Comparison of ENCODE assay signal across 16 cellular contexts in genomic region chr1:33943978-33944377, GRCh38.
A peak's percentile ranks its signal among the peaks of the same experiment; 100 is the strongest.
DNase-seq lines count a peak whose midpoint lies in the region; FAIRE-seq and TF ChIP-seq lines count a peak whose summit lies in the region.
"Had no signal": no experiment of that assay in that cellular context is flagged by ENCODE, and none has a peak within 500 bp of the region (broad histone marks: within the 10 kb centered on the region; RNA-seq: fewer than 3 reads in every experiment).

No MANE protein-coding gene starts in this region.

- no peak overlapping the region for H3K9ac ChIP-seq in kidney (ENCODE audit: low read length in 2 of 2)

- WGBS in tibial nerve, 2 donors = 48 to 64% methylated on average over 3 of the region's 3 CpGs

- intact Hi-C loops in kidney (cut with DNase I) = no loop called here

- H3K27me3 ChIP-seq in MG63 (no peaks in the 10 kb centered on the region), tibial nerve (no peaks in the 10 kb centered on the region)

- H3K4me1 ChIP-seq in kidney (ENCODE audit: control insufficient read depth in 1 of 2, insufficient read depth in 1 of 2, low read depth in 1 of 2, low read length in 2 of 2) = no peaks in the 10 kb centered on the region
- H3K4me1 ChIP-seq in tibial nerve = no peaks in the 10 kb centered on the region

- TF ChIP-seq CTCF in kidney (IDR thresholded peaks at IDR 0.05; ENCODE audit: borderline replicate concordance, extremely low read depth, insufficient read depth) = no peak
- no peak for TF ChIP-seq CTCF in tibial nerve (IDR thresholded peaks at IDR 0.05)

- TF ChIP-seq EP300 in tibial nerve (IDR thresholded peaks at IDR 0.05) = no peak

- H3K4me3 ChIP-seq in MG63 = no peak overlapping the region
- H3K4me3 ChIP-seq in kidney (ENCODE audit: low read length in 2 of 2) = no peak overlapping the region
- H3K4me3 ChIP-seq in tibial nerve = no peak overlapping the region

- H3K27ac ChIP-seq in kidney (ENCODE audit: low read depth in 2 of 2, low read length in 2 of 2) (no peak overlapping the region), tibial nerve (no peak overlapping the region)
- H3K27ac ChIP-seq: C4-2B had no signal

- H3K9me3 ChIP-seq in MG63 (no peaks in the 10 kb centered on the region), kidney (ENCODE audit: control insufficient read depth in 1 of 2, low read length in 2 of 2) (no peaks in the 10 kb centered on the region), tibial nerve (no peaks in the 10 kb centered on the region)

- DNase-seq in AG20443 (ENCODE audit: low spot score) (peak; percentile 58), MG63 (peak; percentile 57), dedifferentiated amniotic fluid mesenchymal stem cell (ENCODE audit: extremely low spot score) (peak; percentile 63), non-pigmented ciliary epithelial cell (ENCODE audit: low read depth) (peak; percentile 60), kidney (no peak), tibial nerve (ENCODE audit: low spot score in 2 of 2) (no peak), putamen (ENCODE audit: low spot score) (no peak), NCI-H187 (lab: John Stamatoyannopoulos, UW) (no peak)
- DNase-seq: activated CD4-positive, alpha-beta T cell treated with anti-CD3 and anti-CD28 coated beads, Interleukin-2, amount 10 ng/mL, durations not matched to agents 24 days and 14 days; activated T-cell treated with anti-CD3 and anti-CD28 coated beads, Interleukin-2, amount 50 U/mL, for 48 hours; NCI-H774; posterior cingulate gyrus; stimulated activated CD4-positive, alpha-beta T cell treated with anti-CD3 and anti-CD28 coated beads, Interleukin-15, amount 100 ng/mL, for 24 hours had no signal

- FAIRE-seq in kidney (lab: Jason Lieb, UNC) = no peak
- FAIRE-seq: frontal cortex, GM12892 had no signal

- TF ChIP-seq POLR2A in tibial nerve (IDR thresholded peaks at IDR 0.05) = no peak

- H3K36me3 ChIP-seq in MG63 (no peaks in the 10 kb centered on the region), kidney (ENCODE audit: control insufficient read depth in 1 of 2, insufficient read depth in 2 of 2, low read length in 2 of 2) (no peaks in the 10 kb centered on the region), tibial nerve (no peaks in the 10 kb centered on the region)

Comparison
In these comparisons a context has a peak if more than half of its experiments do, and no peak if none do; other contexts are left out.
1. DNase-seq: peak in AG20443 (single experiment), MG63 (single experiment), dedifferentiated amniotic fluid mesenchymal stem cell (single experiment) and non-pigmented ciliary epithelial cell (single experiment); none in kidney (single experiment), tibial nerve (0 of 2), putamen (single experiment) and NCI-H187 (0 of 2).